Comparison of ENCODE assay signal across 16 cellular contexts in the genomic region with DNA sequence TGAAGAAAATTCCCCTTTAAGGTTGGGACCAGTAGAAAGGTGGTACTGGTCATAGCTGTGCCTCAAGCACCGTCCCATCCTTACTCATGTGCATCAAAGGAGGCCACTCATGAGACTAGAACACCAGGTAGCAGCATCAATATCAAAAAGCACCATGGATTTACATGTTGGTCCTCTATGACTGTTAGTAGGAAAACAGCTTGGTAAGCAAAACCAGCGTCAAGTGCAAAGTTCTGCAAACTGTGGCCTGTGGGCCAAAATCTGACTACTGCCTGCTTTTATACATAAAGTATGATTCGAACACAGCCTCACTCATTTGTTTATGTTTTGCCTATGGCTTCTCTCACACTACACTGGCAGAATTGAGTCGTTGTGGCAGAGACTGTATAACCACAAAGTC.
"Had no signal": no experiment of that assay in that cellular context is flagged by ENCODE, and none has a peak within 500 bp of the region (broad histone marks: within the 10 kb centered on the region; RNA-seq: fewer than 3 reads in every experiment).

No MANE protein-coding gene starts in this region.

- H3K4me1 ChIP-seq: pancreas, tibial artery, vagina had no signal

- H3K36me3 ChIP-seq: pancreas, tibial artery, vagina had no signal

- H3K27ac ChIP-seq: coronary artery, pancreas, tibial artery, vagina had no signal

- H3K9me3 ChIP-seq: pancreas, tibial artery, vagina had no signal

- H3K27me3 ChIP-seq: pancreas, tibial artery, vagina had no signal

- ATAC-seq: activated CD4-positive, alpha-beta T cell treated with anti-CD3 and anti-CD28 coated beads for 36 hours; activated CD8-positive, alpha-beta T cell treated with anti-CD3 and anti-CD28 coated beads for 36 hours; activated T-cell treated with anti-CD3 and anti-CD28 coated beads, Interleukin-2, amount 50 U/mL, for 4 hours; T-helper 17 cell had no signal

- H3K4me3 ChIP-seq: coronary artery, pancreas, tibial artery, vagina had no signal

- DNase-seq: activated CD4-positive, alpha-beta T cell treated with anti-CD3 and anti-CD28 coated beads for 36 hours; activated CD8-positive, alpha-beta T cell treated with anti-CD3 and anti-CD28 coated beads for 36 hours; activated effector memory CD4-positive, alpha-beta T cell treated with Interleukin-2 at 50 U/mL for 16 hours; activated naive CD4-positive, alpha-beta T cell treated with anti-CD3 and anti-CD28 coated beads, Interleukin-2, amount 50 U/mL, for 16 hours; activated T-cell treated with anti-CD3 and anti-CD28 coated beads, Interleukin-2, amount 50 U/mL, for 4 hours; effector CD4-positive, alpha-beta T cell; foreskin fibroblast; kidney glomerular epithelial cell; left ventricle myocardium superior; stimulated activated CD4-positive, alpha-beta T cell treated with anti-CD3 and anti-CD28 coated beads, Interleukin-2, amount 100 ng/mL, for 48 hours; stimulated activated naive CD4-positive, alpha-beta T cell; T-helper 17 cell; tibial artery had no signal
